ENCODE assay signal across 8 cellular contexts in genomic region chr12:31403099-31403607, GRCh38.
DNase-seq lines count a peak whose midpoint lies in the region; ATAC-seq, FAIRE-seq and TF ChIP-seq lines count a peak whose summit lies in the region.
"Not testable (repeated sequence)": the region's sequence is repeated elsewhere in the genome, so short reads cannot be mapped to it uniquely, and the experiment has no call there.

No MANE protein-coding gene starts in this region.

- not testable (repeated sequence) for H3K9me3 Mint-ChIP-seq in activated naive CD8-positive, alpha-beta T cell treated with anti-CD3 and anti-CD28 coated beads for 36 hours

- POLR2A ChIA-PET in SK-N-SH (lab: Yijun Ruan, JAX): interaction anchor here (0.7 kb wide), 1 partner anchor 955 kb away, joined by 5 read pairs; no protein-coding TSS in a partner anchor

- peak overlapping the region in 1 of 2 experiments; percentile 18; a peak in 1 of 4 replicates for H3K4me3 ChIP-seq in SK-N-SH (ENCODE audit: low read depth in 2 of 2, low read length in 1 of 2)
- H3K4me3 ChIP-seq in parathyroid adenoma (ENCODE audit: low read depth, low read length): not testable (repeated sequence)

- CTCF ChIA-PET in SK-N-SH (lab: Yijun Ruan, JAX): interaction anchor here (0.5 to 2.8 kb wide), 50 partner anchors 9 to 1075 kb away, joined by 3 to 24 read pairs (median 4); partner anchors contain the start of gene DENND5B

- peak; percentile 97 for TF ChIP-seq CTCF in SK-N-SH (IDR thresholded peaks at IDR 0.05)
- TF ChIP-seq CTCF in parathyroid adenoma (IDR thresholded peaks at IDR 0.05): peak; percentile 92

- not testable (repeated sequence) for H3K4me3 Mint-ChIP-seq in activated naive CD8-positive, alpha-beta T cell treated with anti-CD3 and anti-CD28 coated beads for 36 hours

- H3K9me2 ChIP-seq in SK-N-SH: not testable (repeated sequence)

- H3K4me2 ChIP-seq in SK-N-SH; parathyroid adenoma (ENCODE audit: low read length): not testable (repeated sequence)

- H3K36me3 ChIP-seq in SK-N-SH (replicated peaks in 1 of 2; ENCODE audit: control insufficient read depth in 1 of 2, insufficient read depth in 2 of 2, low read length in 1 of 2): peaks cover 0 to 16% of the 10 kb centered on the region in 2 experiments
- not testable (repeated sequence) for H3K36me3 ChIP-seq in parathyroid adenoma (ENCODE audit: control insufficient read depth, insufficient read depth, low read length)

- WGBS in SK-N-SH (ENCODE audit: low lambda C conversion rate): 9% methylated on average over 7 of the region's 7 CpGs

- H3K27ac Mint-ChIP-seq in activated naive CD8-positive, alpha-beta T cell treated with anti-CD3 and anti-CD28 coated beads for 36 hours: not testable (repeated sequence)

- H2AFZ ChIP-seq in SK-N-SH (ENCODE audit: low read depth) (peak overlapping the region; percentile 64; the same call in 1 of the 2 replicates), parathyroid adenoma (peak overlapping the region; percentile 43)

- H3F3A ChIP-seq in SK-N-SH (replicated peaks; ENCODE audit: insufficient read depth): not testable (repeated sequence)

- not testable (repeated sequence) for H4K20me1 ChIP-seq in SK-N-SH (ENCODE audit: insufficient read depth)

- peak; percentile 55 for ATAC-seq in HG02870 (IDR thresholded peaks at IDR 0.05; ENCODE audit: unreplicated experiment)

- not testable (repeated sequence) for H3K9ac ChIP-seq in SK-N-SH, parathyroid adenoma

- H3K27ac ChIP-seq in SK-N-SH (ENCODE audit: low read depth in 2 of 2, low read length in 1 of 2); parathyroid adenoma: not testable (repeated sequence)

- DNase-seq in A172 (ENCODE audit: low spot score) (peak; percentile 91), GM18507 (ENCODE audit: extremely low spot score, insufficient read length, low read depth) (peak; percentile 52), NCI-H1417 (lab: John Stamatoyannopoulos, UW) (peak; percentile 67 to 91 (median 74)), SK-N-SH (peak; percentile 75), glomerular endothelial cell (ENCODE audit: extremely low read depth, low read depth, low spot score) (peak; percentile 80)
- peak; percentile 45 for DNase-seq in activated naive CD8-positive, alpha-beta T cell treated with anti-CD3 and anti-CD28 coated beads for 36 hours

- TF ChIP-seq RAD21 in SK-N-SH (IDR thresholded peaks at IDR 0.05; ENCODE audit: low read length): peak; percentile 95

- H3K9me3 ChIP-seq in SK-N-SH; parathyroid adenoma (ENCODE audit: control insufficient read depth, low read length): not testable (repeated sequence)

- H3K27me3 Mint-ChIP-seq in activated naive CD8-positive, alpha-beta T cell treated with anti-CD3 and anti-CD28 coated beads for 36 hours: not testable (repeated sequence)

- not testable (repeated sequence) for H3K4me1 Mint-ChIP-seq in activated naive CD8-positive, alpha-beta T cell treated with anti-CD3 and anti-CD28 coated beads for 36 hours

- H3K36me3 Mint-ChIP-seq in activated naive CD8-positive, alpha-beta T cell treated with anti-CD3 and anti-CD28 coated beads for 36 hours: not testable (repeated sequence)

- H3K79me2 ChIP-seq in SK-N-SH (ENCODE audit: insufficient read depth); parathyroid adenoma: not testable (repeated sequence)

- not testable (repeated sequence) for TF ChIP-seq EP300 in SK-N-SH (IDR thresholded peaks at IDR 0.05; ENCODE audit: borderline replicate concordance in 1 of 2, low read depth in 1 of 2, low read length in 1 of 2)

- not testable (repeated sequence) for H3K4me1 ChIP-seq in SK-N-SH (ENCODE audit: control insufficient read depth in 1 of 2, insufficient read depth in 2 of 2, low read depth in 1 of 2, low read length in 1 of 2); parathyroid adenoma

- H3K27me3 ChIP-seq in SK-N-SH (ENCODE audit: insufficient read depth); parathyroid adenoma (ENCODE audit: control insufficient read depth, insufficient read depth, low read length): not testable (repeated sequence)

- peak; percentile 93 for FAIRE-seq in GM18507 (lab: Jason Lieb, UNC)

TF ChIP-seq in SK-N-SH, 30 proteins besides CTCF, POLR2A, EP300 and RAD21:
- TF ChIP-seq JUND (IDR thresholded peaks at IDR 0.05) (peak; percentile 51), MXI1 (IDR thresholded peaks at IDR 0.05; ENCODE audit: low read depth, low read length) (0 out of 2 replicates have a peak, but pooled peaks have one; percentile 43), FOSL2 (IDR thresholded peaks at IDR 0.05; ENCODE audit: borderline replicate concordance, low read depth) (peak; percentile 71; the same call in 1 of the 2 replicates), SMC3 (IDR thresholded peaks at IDR 0.05; ENCODE audit: low read depth, low read length) (peak; percentile 95)
